ENCODE assay signal across 1 cellular context in the genomic region with DNA sequence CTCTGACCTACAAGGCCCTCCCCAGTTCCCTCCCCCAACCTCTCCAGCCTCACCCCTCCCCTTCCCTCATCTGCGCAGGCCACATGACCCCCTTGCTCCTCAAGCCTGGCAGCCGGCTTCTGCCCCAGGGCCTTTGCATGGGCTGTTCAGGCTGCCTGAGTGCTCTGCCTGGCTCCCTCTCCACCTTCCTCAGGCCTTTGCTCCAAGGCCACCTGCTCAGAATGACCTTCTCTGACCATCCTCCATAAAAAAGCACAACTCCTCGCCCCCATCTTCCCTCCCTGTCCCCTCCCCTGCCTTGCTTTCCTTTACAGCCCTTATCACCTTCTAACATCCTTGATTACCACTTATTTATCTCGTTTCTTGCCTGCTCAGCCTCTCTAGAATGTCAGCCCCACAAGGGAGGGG.
A peak's percentile ranks its signal among the peaks of the same experiment; 100 is the strongest.
TF ChIP-seq lines count a peak whose summit lies in the region.

No MANE protein-coding gene starts in this region.

TF ChIP-seq in K562, 482 proteins besides CTCF, POLR2A, EP300 and RAD21 (continued from another document and continues in another):
- TF ChIP-seq, protein P1, sequence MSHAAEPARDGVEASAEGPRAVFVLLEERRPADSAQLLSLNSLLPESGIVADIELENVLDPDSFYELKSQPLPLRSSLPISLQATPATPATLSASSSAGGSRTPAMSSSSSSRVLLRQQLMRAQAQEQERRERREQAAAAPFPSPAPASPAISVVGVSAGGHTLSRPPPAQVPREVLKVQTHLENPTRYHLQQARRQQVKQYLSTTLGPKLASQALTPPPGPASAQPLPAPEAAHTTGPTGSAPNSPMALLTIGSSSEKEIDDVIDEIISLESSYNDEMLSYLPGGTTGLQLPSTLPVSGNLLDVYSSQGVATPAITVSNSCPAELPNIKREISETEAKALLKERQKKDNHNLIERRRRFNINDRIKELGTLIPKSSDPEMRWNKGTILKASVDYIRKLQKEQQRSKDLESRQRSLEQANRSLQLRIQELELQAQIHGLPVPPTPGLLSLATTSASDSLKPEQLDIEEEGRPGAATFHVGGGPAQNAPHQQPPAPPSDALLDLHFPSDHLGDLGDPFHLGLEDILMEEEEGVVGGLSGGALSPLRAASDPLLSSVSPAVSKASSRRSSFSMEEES (CRISPR knock-in tag; IDR thresholded peaks at IDR 0.05): no peak
- TF ChIP-seq CREB1 (IDR thresholded peaks at IDR 0.05): no peak
- TF ChIP-seq CREB1 (CRISPR knock-in tag; IDR thresholded peaks at IDR 0.05): no peak; the same call in 1 of the 2 replicates
- TF ChIP-seq, protein P2, sequence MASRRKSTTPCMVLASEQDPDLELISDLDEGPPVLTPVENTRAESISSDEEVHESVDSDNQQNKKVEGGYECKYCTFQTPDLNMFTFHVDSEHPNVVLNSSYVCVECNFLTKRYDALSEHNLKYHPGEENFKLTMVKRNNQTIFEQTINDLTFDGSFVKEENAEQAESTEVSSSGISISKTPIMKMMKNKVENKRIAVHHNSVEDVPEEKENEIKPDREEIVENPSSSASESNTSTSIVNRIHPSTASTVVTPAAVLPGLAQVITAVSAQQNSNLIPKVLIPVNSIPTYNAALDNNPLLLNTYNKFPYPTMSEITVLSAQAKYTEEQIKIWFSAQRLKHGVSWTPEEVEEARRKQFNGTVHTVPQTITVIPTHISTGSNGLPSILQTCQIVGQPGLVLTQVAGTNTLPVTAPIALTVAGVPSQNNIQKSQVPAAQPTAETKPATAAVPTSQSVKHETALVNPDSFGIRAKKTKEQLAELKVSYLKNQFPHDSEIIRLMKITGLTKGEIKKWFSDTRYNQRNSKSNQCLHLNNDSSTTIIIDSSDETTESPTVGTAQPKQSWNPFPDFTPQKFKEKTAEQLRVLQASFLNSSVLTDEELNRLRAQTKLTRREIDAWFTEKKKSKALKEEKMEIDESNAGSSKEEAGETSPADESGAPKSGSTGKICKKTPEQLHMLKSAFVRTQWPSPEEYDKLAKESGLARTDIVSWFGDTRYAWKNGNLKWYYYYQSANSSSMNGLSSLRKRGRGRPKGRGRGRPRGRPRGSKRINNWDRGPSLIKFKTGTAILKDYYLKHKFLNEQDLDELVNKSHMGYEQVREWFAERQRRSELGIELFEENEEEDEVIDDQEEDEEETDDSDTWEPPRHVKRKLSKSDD (conservative IDR thresholded peaks at IDR 0.05; ENCODE audit: low read length): no peak
- TF ChIP-seq PURB (CRISPR knock-in tag; IDR thresholded peaks at IDR 0.05; ENCODE audit: low read depth): no peak
- no peak for TF ChIP-seq MED1 (CRISPR knock-in tag; IDR thresholded peaks at IDR 0.05; ENCODE audit: borderline replicate concordance)
- TF ChIP-seq, protein P3, sequence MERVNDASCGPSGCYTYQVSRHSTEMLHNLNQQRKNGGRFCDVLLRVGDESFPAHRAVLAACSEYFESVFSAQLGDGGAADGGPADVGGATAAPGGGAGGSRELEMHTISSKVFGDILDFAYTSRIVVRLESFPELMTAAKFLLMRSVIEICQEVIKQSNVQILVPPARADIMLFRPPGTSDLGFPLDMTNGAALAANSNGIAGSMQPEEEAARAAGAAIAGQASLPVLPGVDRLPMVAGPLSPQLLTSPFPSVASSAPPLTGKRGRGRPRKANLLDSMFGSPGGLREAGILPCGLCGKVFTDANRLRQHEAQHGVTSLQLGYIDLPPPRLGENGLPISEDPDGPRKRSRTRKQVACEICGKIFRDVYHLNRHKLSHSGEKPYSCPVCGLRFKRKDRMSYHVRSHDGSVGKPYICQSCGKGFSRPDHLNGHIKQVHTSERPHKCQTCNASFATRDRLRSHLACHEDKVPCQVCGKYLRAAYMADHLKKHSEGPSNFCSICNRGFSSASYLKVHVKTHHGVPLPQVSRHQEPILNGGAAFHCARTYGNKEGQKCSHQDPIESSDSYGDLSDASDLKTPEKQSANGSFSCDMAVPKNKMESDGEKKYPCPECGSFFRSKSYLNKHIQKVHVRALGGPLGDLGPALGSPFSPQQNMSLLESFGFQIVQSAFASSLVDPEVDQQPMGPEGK (CRISPR knock-in tag; IDR thresholded peaks at IDR 0.05; ENCODE audit: borderline replicate concordance): no peak
- TF ChIP-seq ZBTB17 (CRISPR knock-in tag; IDR thresholded peaks at IDR 0.05): no peak
- TF ChIP-seq, protein P4, sequence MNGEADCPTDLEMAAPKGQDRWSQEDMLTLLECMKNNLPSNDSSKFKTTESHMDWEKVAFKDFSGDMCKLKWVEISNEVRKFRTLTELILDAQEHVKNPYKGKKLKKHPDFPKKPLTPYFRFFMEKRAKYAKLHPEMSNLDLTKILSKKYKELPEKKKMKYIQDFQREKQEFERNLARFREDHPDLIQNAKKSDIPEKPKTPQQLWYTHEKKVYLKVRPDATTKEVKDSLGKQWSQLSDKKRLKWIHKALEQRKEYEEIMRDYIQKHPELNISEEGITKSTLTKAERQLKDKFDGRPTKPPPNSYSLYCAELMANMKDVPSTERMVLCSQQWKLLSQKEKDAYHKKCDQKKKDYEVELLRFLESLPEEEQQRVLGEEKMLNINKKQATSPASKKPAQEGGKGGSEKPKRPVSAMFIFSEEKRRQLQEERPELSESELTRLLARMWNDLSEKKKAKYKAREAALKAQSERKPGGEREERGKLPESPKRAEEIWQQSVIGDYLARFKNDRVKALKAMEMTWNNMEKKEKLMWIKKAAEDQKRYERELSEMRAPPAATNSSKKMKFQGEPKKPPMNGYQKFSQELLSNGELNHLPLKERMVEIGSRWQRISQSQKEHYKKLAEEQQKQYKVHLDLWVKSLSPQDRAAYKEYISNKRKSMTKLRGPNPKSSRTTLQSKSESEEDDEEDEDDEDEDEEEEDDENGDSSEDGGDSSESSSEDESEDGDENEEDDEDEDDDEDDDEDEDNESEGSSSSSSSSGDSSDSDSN (IDR thresholded peaks at IDR 0.05; ENCODE audit: borderline replicate concordance in 1 of 2, low read depth in 2 of 2, low read length in 2 of 2): no peak
- TF ChIP-seq TBP (optimal IDR thresholded peaks at IDR 0.05; ENCODE audit: low read depth, low read length): no peak
- no peak for TF ChIP-seq MBD2 (IDR thresholded peaks at IDR 0.05; ENCODE audit: borderline replicate concordance, low read depth)
- no peak for TF ChIP-seq ZNF57 (CRISPR knock-in tag; IDR thresholded peaks at IDR 0.05)
- TF ChIP-seq, protein P5, sequence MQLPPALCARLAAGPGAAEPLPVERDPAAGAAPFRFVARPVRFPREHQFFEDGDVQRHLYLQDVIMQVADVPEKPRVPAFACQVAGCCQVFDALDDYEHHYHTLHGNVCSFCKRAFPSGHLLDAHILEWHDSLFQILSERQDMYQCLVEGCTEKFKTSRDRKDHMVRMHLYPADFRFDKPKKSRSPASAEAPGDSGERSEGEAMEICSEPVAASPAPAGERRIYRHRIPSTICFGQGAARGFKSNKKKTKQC (CRISPR knock-in tag; IDR thresholded peaks at IDR 0.05): no peak
- peak; percentile 68 for TF ChIP-seq TEAD4 (IDR thresholded peaks at IDR 0.05; ENCODE audit: low read length)
- TF ChIP-seq TEAD4 (CRISPR knock-in tag; IDR thresholded peaks at IDR 0.05; ENCODE audit: borderline replicate concordance): no peak
- no peak for TF ChIP-seq PHF8 (IDR thresholded peaks at IDR 0.05; ENCODE audit: borderline replicate concordance, low read length)
- no peak for TF ChIP-seq NFE2L1 (tag; IDR thresholded peaks at IDR 0.05; ENCODE audit: borderline replicate concordance, low read depth)
- TF ChIP-seq ARID1B (IDR thresholded peaks at IDR 0.05): peak; percentile 88
- TF ChIP-seq ZNF561 (CRISPR knock-in tag; conservative IDR thresholded peaks at IDR 0.05): no peak
- TF ChIP-seq ESRRB (CRISPR knock-in tag; IDR thresholded peaks at IDR 0.05; ENCODE audit: borderline replicate concordance): no peak
- TF ChIP-seq RBM25 (IDR thresholded peaks at IDR 0.05; ENCODE audit: low read depth, low read length, severe bottlenecking): peak; percentile 84
- TF ChIP-seq, protein P6, sequence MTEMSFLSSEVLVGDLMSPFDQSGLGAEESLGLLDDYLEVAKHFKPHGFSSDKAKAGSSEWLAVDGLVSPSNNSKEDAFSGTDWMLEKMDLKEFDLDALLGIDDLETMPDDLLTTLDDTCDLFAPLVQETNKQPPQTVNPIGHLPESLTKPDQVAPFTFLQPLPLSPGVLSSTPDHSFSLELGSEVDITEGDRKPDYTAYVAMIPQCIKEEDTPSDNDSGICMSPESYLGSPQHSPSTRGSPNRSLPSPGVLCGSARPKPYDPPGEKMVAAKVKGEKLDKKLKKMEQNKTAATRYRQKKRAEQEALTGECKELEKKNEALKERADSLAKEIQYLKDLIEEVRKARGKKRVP (CRISPR knock-in tag; IDR thresholded peaks at IDR 0.05): no peak
- no peak for TF ChIP-seq STAG1 (CRISPR knock-in tag; IDR thresholded peaks at IDR 0.05; ENCODE audit: borderline replicate concordance)
- TF ChIP-seq ARHGAP35 (IDR thresholded peaks at IDR 0.05; ENCODE audit: partially characterized antibody): no peak
- no peak for TF ChIP-seq ZNF384 (IDR thresholded peaks at IDR 0.05; ENCODE audit: low read depth, low read length)
- TF ChIP-seq, protein P7, sequence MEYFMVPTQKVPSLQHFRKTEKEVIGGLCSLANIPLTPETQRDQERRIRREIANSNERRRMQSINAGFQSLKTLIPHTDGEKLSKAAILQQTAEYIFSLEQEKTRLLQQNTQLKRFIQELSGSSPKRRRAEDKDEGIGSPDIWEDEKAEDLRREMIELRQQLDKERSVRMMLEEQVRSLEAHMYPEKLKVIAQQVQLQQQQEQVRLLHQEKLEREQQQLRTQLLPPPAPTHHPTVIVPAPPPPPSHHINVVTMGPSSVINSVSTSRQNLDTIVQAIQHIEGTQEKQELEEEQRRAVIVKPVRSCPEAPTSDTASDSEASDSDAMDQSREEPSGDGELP (CRISPR knock-in tag; IDR thresholded peaks at IDR 0.05; ENCODE audit: borderline replicate concordance): peak; percentile 41; the same call in 1 of the 2 replicates
- TF ChIP-seq SIRT6 (IDR thresholded peaks at IDR 0.05; ENCODE audit: low read depth, low read length): no peak
- peak in 1 of 2 experiments; percentile 73; a peak in 2 of 4 replicates for TF ChIP-seq RCOR1 (IDR thresholded peaks at IDR 0.05; ENCODE audit: borderline replicate concordance in 1 of 2, low read depth in 2 of 2, low read length in 2 of 2)
- TF ChIP-seq, protein P8, sequence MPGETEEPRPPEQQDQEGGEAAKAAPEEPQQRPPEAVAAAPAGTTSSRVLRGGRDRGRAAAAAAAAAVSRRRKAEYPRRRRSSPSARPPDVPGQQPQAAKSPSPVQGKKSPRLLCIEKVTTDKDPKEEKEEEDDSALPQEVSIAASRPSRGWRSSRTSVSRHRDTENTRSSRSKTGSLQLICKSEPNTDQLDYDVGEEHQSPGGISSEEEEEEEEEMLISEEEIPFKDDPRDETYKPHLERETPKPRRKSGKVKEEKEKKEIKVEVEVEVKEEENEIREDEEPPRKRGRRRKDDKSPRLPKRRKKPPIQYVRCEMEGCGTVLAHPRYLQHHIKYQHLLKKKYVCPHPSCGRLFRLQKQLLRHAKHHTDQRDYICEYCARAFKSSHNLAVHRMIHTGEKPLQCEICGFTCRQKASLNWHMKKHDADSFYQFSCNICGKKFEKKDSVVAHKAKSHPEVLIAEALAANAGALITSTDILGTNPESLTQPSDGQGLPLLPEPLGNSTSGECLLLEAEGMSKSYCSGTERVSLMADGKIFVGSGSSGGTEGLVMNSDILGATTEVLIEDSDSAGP (CRISPR knock-in tag; IDR thresholded peaks at IDR 0.05): no peak
- TF ChIP-seq, protein P9, sequence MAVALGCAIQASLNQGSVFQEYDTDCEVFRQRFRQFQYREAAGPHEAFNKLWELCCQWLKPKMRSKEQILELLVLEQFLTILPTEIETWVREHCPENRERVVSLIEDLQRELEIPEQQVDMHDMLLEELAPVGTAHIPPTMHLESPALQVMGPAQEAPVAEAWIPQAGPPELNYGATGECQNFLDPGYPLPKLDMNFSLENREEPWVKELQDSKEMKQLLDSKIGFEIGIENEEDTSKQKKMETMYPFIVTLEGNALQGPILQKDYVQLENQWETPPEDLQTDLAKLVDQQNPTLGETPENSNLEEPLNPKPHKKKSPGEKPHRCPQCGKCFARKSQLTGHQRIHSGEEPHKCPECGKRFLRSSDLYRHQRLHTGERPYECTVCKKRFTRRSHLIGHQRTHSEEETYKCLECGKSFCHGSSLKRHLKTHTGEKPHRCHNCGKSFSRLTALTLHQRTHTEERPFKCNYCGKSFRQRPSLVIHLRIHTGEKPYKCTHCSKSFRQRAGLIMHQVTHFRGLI (CRISPR knock-in tag; IDR thresholded peaks at IDR 0.05): no peak
- TF ChIP-seq FIP1L1 (IDR thresholded peaks at IDR 0.05; ENCODE audit: low read depth, low read length, poor library complexity, severe bottlenecking): no peak
- no peak for TF ChIP-seq POLR2G (IDR thresholded peaks at IDR 0.05; ENCODE audit: low read depth, low read length)
- no peak for TF ChIP-seq EP400 (IDR thresholded peaks at IDR 0.05)
- TF ChIP-seq, protein P10, sequence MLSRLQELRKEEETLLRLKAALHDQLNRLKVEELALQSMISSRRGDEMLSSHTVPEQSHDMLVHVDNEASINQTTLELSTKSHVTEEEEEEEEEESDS (CRISPR knock-in tag; IDR thresholded peaks at IDR 0.05): no peak
- TF ChIP-seq ZNF586 (CRISPR knock-in tag; conservative IDR thresholded peaks at IDR 0.05): no peak
- TF ChIP-seq TAL1 (IDR thresholded peaks at IDR 0.05): peak; percentile 77
- no peak for TF ChIP-seq CEBPG (CRISPR knock-in tag; IDR thresholded peaks at IDR 0.05)
- TF ChIP-seq CEBPG (tag; conservative IDR thresholded peaks at IDR 0.05 in 1 of 2, IDR thresholded peaks at IDR 0.05 in 1 of 2): no peak
- TF ChIP-seq, protein P11, sequence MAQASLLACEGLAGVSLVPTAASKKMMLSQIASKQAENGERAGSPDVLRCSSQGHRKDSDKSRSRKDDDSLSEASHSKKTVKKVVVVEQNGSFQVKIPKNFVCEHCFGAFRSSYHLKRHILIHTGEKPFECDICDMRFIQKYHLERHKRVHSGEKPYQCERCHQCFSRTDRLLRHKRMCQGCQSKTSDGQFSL (CRISPR knock-in tag; IDR thresholded peaks at IDR 0.05): no peak
- TF ChIP-seq, protein P11 (tag; IDR thresholded peaks at IDR 0.05): no peak
- TF ChIP-seq CBX5 (IDR thresholded peaks at IDR 0.05; ENCODE audit: borderline replicate concordance, low read depth): no peak
- TF ChIP-seq OTX1 (CRISPR knock-in tag; IDR thresholded peaks at IDR 0.05): no peak
- TF ChIP-seq BCOR (IDR thresholded peaks at IDR 0.05): peak; percentile 98
- TF ChIP-seq MAZ (CRISPR knock-in tag; conservative IDR thresholded peaks at IDR 0.05 in 1 of 2, IDR thresholded peaks at IDR 0.05 in 1 of 2): no peak
- no peak for TF ChIP-seq CBX8 (IDR thresholded peaks at IDR 0.05; ENCODE audit: borderline replicate concordance, extremely low read depth, low read depth, low read length, poor library complexity, severe bottlenecking)
- TF ChIP-seq RBM17 (IDR thresholded peaks at IDR 0.05; ENCODE audit: borderline replicate concordance, low read depth, low read length): no peak
- TF ChIP-seq, protein P12, sequence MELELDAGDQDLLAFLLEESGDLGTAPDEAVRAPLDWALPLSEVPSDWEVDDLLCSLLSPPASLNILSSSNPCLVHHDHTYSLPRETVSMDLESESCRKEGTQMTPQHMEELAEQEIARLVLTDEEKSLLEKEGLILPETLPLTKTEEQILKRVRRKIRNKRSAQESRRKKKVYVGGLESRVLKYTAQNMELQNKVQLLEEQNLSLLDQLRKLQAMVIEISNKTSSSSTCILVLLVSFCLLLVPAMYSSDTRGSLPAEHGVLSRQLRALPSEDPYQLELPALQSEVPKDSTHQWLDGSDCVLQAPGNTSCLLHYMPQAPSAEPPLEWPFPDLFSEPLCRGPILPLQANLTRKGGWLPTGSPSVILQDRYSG (tag; conservative IDR thresholded peaks at IDR 0.05; ENCODE audit: low read depth): no peak
- TF ChIP-seq TAF1 (IDR thresholded peaks at IDR 0.05; ENCODE audit: control insufficient read depth, extremely low read depth, insufficient read depth, low read length, severe bottlenecking): no peak
- TF ChIP-seq NRF1 (conservative IDR thresholded peaks at IDR 0.05 in 1 of 2, IDR thresholded peaks at IDR 0.05 in 1 of 2): peak; percentile 62 to 69; a peak in 3 of 4 replicates
